In the genomic region with DNA sequence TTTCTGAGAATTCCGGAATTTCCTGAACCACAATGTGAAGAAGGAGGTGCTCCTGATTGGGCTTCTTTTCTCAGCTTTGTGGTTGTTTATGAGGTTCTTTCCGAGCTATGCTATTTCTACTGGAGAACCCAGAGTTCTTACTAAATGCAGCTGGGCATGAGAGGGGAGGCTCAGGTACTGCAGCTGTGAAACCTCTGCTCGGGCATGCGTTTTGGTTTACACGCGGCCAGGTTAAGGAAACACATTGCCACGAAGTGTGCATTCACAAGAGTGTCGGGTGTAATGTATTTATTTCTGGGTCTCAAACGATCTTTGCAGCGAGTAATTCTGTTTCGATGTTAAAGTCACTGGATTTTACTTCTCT, we compare ENCODE assay signal across 8 cellular contexts. TPM values are rescaled to one million over a fixed set of nuclear protein-coding genes. Genes with fewer than 3 reads are reported as not detected.
DNase-seq lines count a peak whose midpoint lies in the region; ATAC-seq and TF ChIP-seq lines count a peak whose summit lies in the region.

No MANE protein-coding gene starts in this region.

- H2BK5ac ChIP-seq in mesenchymal stem cell (ENCODE audit: low read depth, low read length, poor library complexity, severe bottlenecking): no peak overlapping the region

- no peaks in the 10 kb centered on the region for H3K9me3 ChIP-seq in mesenchymal stem cell (ENCODE audit: control insufficient read depth, low read length)

- TF ChIP-seq CTCF in choroid plexus epithelial cell (conservative IDR thresholded peaks at IDR 0.05; ENCODE audit: low read depth, low read length): no peak

- H3K27ac ChIP-seq in mesenchymal stem cell (ENCODE audit: low read length, poor library complexity, severe bottlenecking): peak overlapping the region; percentile 75

- H2AK5ac ChIP-seq in mesenchymal stem cell (ENCODE audit: low read length, severe bottlenecking): no peak overlapping the region

- WGBS in mesenchymal stem cell: 2% methylated on average over 11 of the region's 11 CpGs

- H4K8ac ChIP-seq in mesenchymal stem cell (ENCODE audit: low read length): peak overlapping the region; percentile 77

- H3K4me1 ChIP-seq in mesenchymal stem cell (ENCODE audit: control insufficient read depth, insufficient read depth, low read depth, low read length): peaks cover 4% of the 10 kb centered on the region

- peak; percentile 14 for ATAC-seq in GM19463 (IDR thresholded peaks at IDR 0.05; ENCODE audit: unreplicated experiment)
- peak; percentile 8 for ATAC-seq in HG03469 (IDR thresholded peaks at IDR 0.05; ENCODE audit: unreplicated experiment)

- peak overlapping the region in 1 of 2 experiments; percentile 52 for H3K23ac ChIP-seq in mesenchymal stem cell (ENCODE audit: low read length in 2 of 2)

- H2AFZ ChIP-seq in mesenchymal stem cell (ENCODE audit: low read depth, low read length): peak overlapping the region; percentile 89

- peaks cover 0 to 19% of the 10 kb centered on the region in 2 experiments for H3K27me3 ChIP-seq in mesenchymal stem cell (ENCODE audit: control insufficient read depth in 1 of 2, insufficient read depth in 1 of 2, low read length in 2 of 2)

- no peak overlapping the region for H2BK15ac ChIP-seq in mesenchymal stem cell (ENCODE audit: low read depth, poor library complexity, severe bottlenecking)

- DNase-seq in DMS153 (lab: John Stamatoyannopoulos, UW) (peak; percentile 30), T-helper 9 cell (peak; percentile 15), choroid plexus epithelial cell (ENCODE audit: low read depth) (peak; percentile 27), mesenchymal stem cell (peak; percentile 35), kidney glomerular epithelial cell (lab: John Stamatoyannopoulos, UW) (no peak)
- peak; percentile 33 for DNase-seq in stimulated activated naive CD4-positive, alpha-beta T cell treated with Interleukin-2 at 50 U/mL for 16 hours (lab: John Stamatoyannopoulos, UW)

- no peak overlapping the region for H3K4ac ChIP-seq in mesenchymal stem cell (ENCODE audit: low read depth in 1 of 2, low read length in 2 of 2)

- peak overlapping the region; percentile 77 for H3K4me3 ChIP-seq in choroid plexus epithelial cell (ENCODE audit: low read depth, low read length)
- H3K4me3 ChIP-seq in mesenchymal stem cell (ENCODE audit: insufficient read depth in 1 of 2, low read depth in 1 of 2, low read length in 2 of 2): peak overlapping the region; percentile 84 to 97

- H3K79me1 ChIP-seq in mesenchymal stem cell (replicated peaks; ENCODE audit: low read length, poor library complexity, severe bottlenecking): no peaks in the 10 kb centered on the region

- H3K9ac ChIP-seq in mesenchymal stem cell (ENCODE audit: low read length): peak overlapping the region; percentile 51

- H4K91ac ChIP-seq in mesenchymal stem cell (ENCODE audit: low read length): no peak overlapping the region

- peak overlapping the region in 1 of 2 experiments; percentile 62 for H3K18ac ChIP-seq in mesenchymal stem cell (ENCODE audit: low read depth in 1 of 2, low read length in 2 of 2)

- no peak overlapping the region for H2BK120ac ChIP-seq in mesenchymal stem cell (ENCODE audit: low read depth, low read length)

- H3K14ac ChIP-seq in mesenchymal stem cell (ENCODE audit: low read length in 2 of 2): no peak overlapping the region

- peaks cover 6 to 20% of the 10 kb centered on the region in 2 experiments for H3K36me3 ChIP-seq in mesenchymal stem cell (ENCODE audit: control insufficient read depth in 1 of 2, insufficient read depth in 2 of 2, low read depth in 1 of 2, low read length in 2 of 2)

- H3K4me2 ChIP-seq in mesenchymal stem cell (ENCODE audit: low read length, poor library complexity, severe bottlenecking): peak overlapping the region; percentile 95

- no peak overlapping the region for H2BK12ac ChIP-seq in mesenchymal stem cell (ENCODE audit: low read length in 2 of 2)

RNA-seq across cellular contexts. Expression of a gene that starts 0.7 kb away (rescaled TPM):
- polyA plus RNA-seq in mesenchymal stem cell (2013, experiment 1 of 2): 0.10 TPM
- polyA plus RNA-seq in mesenchymal stem cell (2013, experiment 2 of 2): 0.12 TPM

RNA-seq across cellular contexts. Expression of a gene that starts 51.6 kb away (rescaled TPM):
- 0.40 TPM for polyA plus RNA-seq in mesenchymal stem cell (2013, experiment 1 of 2)
- polyA plus RNA-seq in mesenchymal stem cell (2013, experiment 2 of 2): 0.40 TPM
